ENCODE assay signal across 26 cellular contexts in genomic region chr20:16624106-16624505, GRCh38.
"Had no signal": no experiment of that assay in that cellular context is flagged by ENCODE, and none has a peak within 500 bp of the region (broad histone marks: within the 10 kb centered on the region; RNA-seq: fewer than 3 reads in every experiment).

No MANE protein-coding gene starts in this region.

- H3K4me3 ChIP-seq: K562, SJSA1 had no signal

- H3K27ac Mint-ChIP-seq: activated CD8-positive, alpha-beta T cell treated with anti-CD3 and anti-CD28 coated beads for 36 hours; activated naive CD4-positive, alpha-beta T cell treated with anti-CD3 and anti-CD28 coated beads, Interleukin-2, amount 50 U/mL, for 72 hours; activated naive CD8-positive, alpha-beta T cell treated with anti-CD3 and anti-CD28 coated beads, Interleukin-2, amount 50 U/mL, for 24 hours; activated T-helper 1 cell treated with anti-CD3 and anti-CD28 coated beads, Interleukin-12 subunit alpha, Interleukin-12 subunit beta, Interleukin-2, Interleukin-4 antibody, amounts not matched to agents 30 ng/mL and 10 ng/mL and 1 ng/mL, durations not matched to agents 14 hours and 24 hours and 36 hours; T-helper 2 cell treated with Interferon-gamma antibody and Interleukin-4, amounts not matched to agents 5 μg/mL and 100 μg/mL, for 36 hours had no signal

- H3K4me3 Mint-ChIP-seq: activated CD8-positive, alpha-beta T cell treated with anti-CD3 and anti-CD28 coated beads for 36 hours; activated naive CD8-positive, alpha-beta T cell treated with anti-CD3 and anti-CD28 coated beads, Interleukin-2, amount 50 U/mL, for 24 hours; activated T-helper 1 cell treated with anti-CD3 and anti-CD28 coated beads, Interleukin-12 subunit alpha, Interleukin-12 subunit beta, Interleukin-2, Interleukin-4 antibody, amounts not matched to agents 30 ng/mL and 10 ng/mL and 1 ng/mL, durations not matched to agents 14 hours and 24 hours and 36 hours; T-helper 2 cell treated with Interferon-gamma antibody and Interleukin-4, amounts not matched to agents 5 μg/mL and 100 μg/mL, for 36 hours had no signal

- ATAC-seq: activated CD4-positive, CD25-positive, alpha-beta regulatory T cell treated with anti-CD3 and anti-CD28 coated beads, Interleukin-2, amount 50 U/mL, for 24 hours; activated CD8-positive, alpha-beta T cell treated with anti-CD3 and anti-CD28 coated beads for 36 hours; activated naive CD4-positive, alpha-beta T cell treated with anti-CD3 and anti-CD28 coated beads, Interleukin-2, amount 50 U/mL, for 72 hours; activated naive CD8-positive, alpha-beta T cell treated with anti-CD3 and anti-CD28 coated beads, Interleukin-2, amount 50 U/mL, for 24 hours; K562; SK-N-SH treated with all-trans-retinoic acid at 6 μM for 48 hours had no signal

- H3K4me1 Mint-ChIP-seq: activated naive CD8-positive, alpha-beta T cell treated with anti-CD3 and anti-CD28 coated beads, Interleukin-2, amount 50 U/mL, for 24 hours had no signal

- H3K27me3 ChIP-seq: brain microvascular endothelial cell, SJSA1 had no signal

- DNase-seq: activated CD4-positive, alpha-beta T cell treated with anti-CD3 and anti-CD28 coated beads for 4 hours; activated CD8-positive, alpha-beta memory T cell treated with anti-CD3 and anti-CD28 coated beads, Interleukin-2, amount 50 U/mL, for 4 hours; activated CD8-positive, alpha-beta T cell treated with anti-CD3 and anti-CD28 coated beads for 36 hours; activated effector memory CD4-positive, alpha-beta T cell treated with Interleukin-2 at 50 U/mL for 16 hours; activated naive CD4-positive, alpha-beta T cell; activated naive CD8-positive, alpha-beta T cell treated with anti-CD3 and anti-CD28 coated beads, Interleukin-2, amount 50 U/mL, for 24 hours; amniotic stem cell; brain microvascular endothelial cell; cerebellar nuclear complex; Kasumi-1; NCI-H1092; NCI-H1417; NCI-H1930; NCI-H2171 treated with DMSO at 0.1 percent for 48 hours; NCI-H226; NCI-H526 treated with DMSO at 0.1 percent for 48 hours; SHP77; SW 1271 had no signal

- H3K27me3 Mint-ChIP-seq: activated CD8-positive, alpha-beta T cell treated with anti-CD3 and anti-CD28 coated beads for 36 hours; activated naive CD8-positive, alpha-beta T cell treated with anti-CD3 and anti-CD28 coated beads, Interleukin-2, amount 50 U/mL, for 24 hours had no signal

- FAIRE-seq: K562, RCC 7860 had no signal

- H3K27ac ChIP-seq: brain microvascular endothelial cell, SJSA1 had no signal

- H3K9me3 Mint-ChIP-seq: activated CD8-positive, alpha-beta T cell treated with anti-CD3 and anti-CD28 coated beads for 36 hours; T-helper 2 cell treated with Interferon-gamma antibody and Interleukin-4, amounts not matched to agents 5 μg/mL and 100 μg/mL, for 36 hours had no signal

- H3K9me3 ChIP-seq: SJSA1 had no signal

- H3K36me3 ChIP-seq: brain microvascular endothelial cell, SJSA1 had no signal

- H3K4me1 ChIP-seq: SJSA1 had no signal
